In genomic region chrX:53303195-53303594, GRCh38 we compare ENCODE assay signal across 28 cellular contexts.
"Had no signal": no experiment of that assay in that cellular context is flagged by ENCODE, and none has a peak within 500 bp of the region (broad histone marks: within the 10 kb centered on the region; RNA-seq: fewer than 3 reads in every experiment).

No MANE protein-coding gene starts in this region.

- H3K36me3 ChIP-seq: neutrophil, pancreas, right lobe of liver, sigmoid colon, stomach, thoracic aorta, tibial artery, transverse colon, upper lobe of right lung, uterus had no signal

- H3K27me3 Mint-ChIP-seq: naive thymus-derived CD8-positive, alpha-beta T cell; progenitor cell of endocrine pancreas; stimulated activated naive CD8-positive, alpha-beta T cell treated with anti-CD3 and anti-CD28 coated beads, Interleukin-15, Interleukin-2, amounts not matched to agents 100 ng/mL and 50 ng/mL, for 24 hours; type B pancreatic cell had no signal

- H3K9me3 ChIP-seq: neutrophil, pancreas, psoas muscle, right lobe of liver, sigmoid colon, stomach, thoracic aorta, tibial artery, transverse colon, upper lobe of right lung, uterus had no signal

- H3K27ac Mint-ChIP-seq: natural killer cell treated with Interleukin-12 subunit alpha and Interleukin-12 subunit beta and Interleukin-15 and Interleukin-18, amount 100 ng/mL, for 72 hours; nephron progenitor cell; progenitor cell of endocrine pancreas; stimulated activated effector memory CD8-positive, alpha-beta T cell treated with anti-CD3 and anti-CD28 coated beads, Interleukin-12 subunit alpha, Interleukin-12 subunit beta, amount 100 ng/mL, for 72 hours; stimulated activated naive B cell treated with anti-CD40 and anti-IgM and Interleukin-4, amounts not matched to agents 10 μg/mL and 1 μg/mL and 100 μg/mL, for 72 hours; stimulated activated naive CD8-positive, alpha-beta T cell treated with anti-CD3 and anti-CD28 coated beads, Interleukin-15, Interleukin-2, amounts not matched to agents 100 ng/mL and 50 ng/mL, for 24 hours; type B pancreatic cell had no signal

- H3K27me3 ChIP-seq: neutrophil, pancreas, right lobe of liver, sigmoid colon, tibial artery, transverse colon, upper lobe of right lung, uterus had no signal

- H3K36me3 Mint-ChIP-seq: naive thymus-derived CD8-positive, alpha-beta T cell; natural killer cell treated with Interleukin-12 subunit alpha and Interleukin-12 subunit beta and Interleukin-15 and Interleukin-18, amount 100 ng/mL, for 72 hours; stimulated activated effector memory CD8-positive, alpha-beta T cell treated with anti-CD3 and anti-CD28 coated beads, Interleukin-12 subunit alpha, Interleukin-12 subunit beta, amount 100 ng/mL, for 72 hours; stimulated activated naive B cell treated with anti-CD40 and anti-IgM and Interleukin-4, amounts not matched to agents 10 μg/mL and 1 μg/mL and 100 μg/mL, for 72 hours; type B pancreatic cell had no signal

- H3K27ac ChIP-seq: neutrophil, pancreas, psoas muscle, right lobe of liver, sigmoid colon, stomach, thoracic aorta, tibial artery, transverse colon, upper lobe of right lung, uterus had no signal

- ATAC-seq: naive thymus-derived CD8-positive, alpha-beta T cell; natural killer cell treated with Interleukin-12 subunit alpha and Interleukin-12 subunit beta and Interleukin-15 and Interleukin-18, amount 100 ng/mL, for 72 hours; pancreas; psoas muscle; right cardiac atrium; right lobe of liver; stimulated activated effector memory CD8-positive, alpha-beta T cell treated with anti-CD3 and anti-CD28 coated beads, Interleukin-12 subunit alpha, Interleukin-12 subunit beta, amount 100 ng/mL, for 72 hours; stimulated activated naive B cell treated with anti-CD40 and anti-IgM and Interleukin-4, amounts not matched to agents 10 μg/mL and 1 μg/mL and 100 μg/mL, for 72 hours; upper lobe of right lung had no signal

- H3K4me3 Mint-ChIP-seq: naive thymus-derived CD8-positive, alpha-beta T cell; natural killer cell treated with Interleukin-12 subunit alpha and Interleukin-12 subunit beta and Interleukin-15 and Interleukin-18, amount 100 ng/mL, for 72 hours; nephron progenitor cell; neural crest cell; stimulated activated effector memory CD8-positive, alpha-beta T cell treated with anti-CD3 and anti-CD28 coated beads, Interleukin-12 subunit alpha, Interleukin-12 subunit beta, amount 100 ng/mL, for 72 hours; stimulated activated naive B cell treated with anti-CD40 and anti-IgM and Interleukin-4, amounts not matched to agents 10 μg/mL and 1 μg/mL and 100 μg/mL, for 72 hours; stimulated activated naive CD8-positive, alpha-beta T cell treated with anti-CD3 and anti-CD28 coated beads, Interleukin-15, Interleukin-2, amounts not matched to agents 100 ng/mL and 50 ng/mL, for 24 hours; type B pancreatic cell had no signal

- H3K4me1 Mint-ChIP-seq: stimulated activated naive B cell treated with anti-CD40 and anti-IgM and Interleukin-4, amounts not matched to agents 10 μg/mL and 1 μg/mL and 100 μg/mL, for 72 hours had no signal

- FAIRE-seq: pancreas, small intestine had no signal

- H3K9me3 Mint-ChIP-seq: naive thymus-derived CD8-positive, alpha-beta T cell; natural killer cell treated with Interleukin-12 subunit alpha and Interleukin-12 subunit beta and Interleukin-15 and Interleukin-18, amount 100 ng/mL, for 72 hours; neural crest cell; stimulated activated effector memory CD8-positive, alpha-beta T cell treated with anti-CD3 and anti-CD28 coated beads, Interleukin-12 subunit alpha, Interleukin-12 subunit beta, amount 100 ng/mL, for 72 hours; stimulated activated naive B cell treated with anti-CD40 and anti-IgM and Interleukin-4, amounts not matched to agents 10 μg/mL and 1 μg/mL and 100 μg/mL, for 72 hours; stimulated activated naive CD8-positive, alpha-beta T cell treated with anti-CD3 and anti-CD28 coated beads, Interleukin-15, Interleukin-2, amounts not matched to agents 100 ng/mL and 50 ng/mL, for 24 hours; type B pancreatic cell had no signal

- DNase-seq: naive thymus-derived CD8-positive, alpha-beta T cell; nephron progenitor cell; nucleus accumbens; pancreas; psoas muscle; right cardiac atrium; right lobe of liver; sigmoid colon; small intestine; stimulated activated CD4-positive, alpha-beta T cell treated with anti-CD3 and anti-CD28 coated beads, Interleukin-15, amount 100 ng/mL, for 24 hours; stimulated activated CD4-positive, alpha-beta T cell treated with anti-CD3 and anti-CD28 coated beads, Interleukin-2, amount 100 ng/mL, for 24 hours; stimulated activated CD4-positive, alpha-beta T cell treated with anti-CD3 and anti-CD28 coated beads, Interleukin-2, amount 100 ng/mL, for 48 hours; stimulated activated CD4-positive, alpha-beta T cell treated with anti-CD3 and anti-CD28 coated beads, Interleukin-4, amount 100 ng/mL, for 24 hours; stimulated activated naive B cell treated with anti-CD40 and anti-IgM and Interleukin-4, amounts not matched to agents 10 μg/mL and 1 μg/mL and 100 μg/mL, for 72 hours; stimulated activated naive CD4-positive, alpha-beta T cell treated with Interleukin-2 at 50 U/mL for 16 hours; stomach; tibial artery; transverse colon; upper lobe of right lung; uterus had no signal

- H3K4me1 ChIP-seq: pancreas, psoas muscle, right lobe of liver, sigmoid colon, stomach, tibial artery, transverse colon, upper lobe of right lung, uterus had no signal

- H3K4me3 ChIP-seq: pancreas, psoas muscle, right lobe of liver, sigmoid colon, stomach, thoracic aorta, tibial artery, transverse colon, upper lobe of right lung, uterus had no signal
